14 cellular contexts compared by ENCODE assay signal in the genomic region with DNA sequence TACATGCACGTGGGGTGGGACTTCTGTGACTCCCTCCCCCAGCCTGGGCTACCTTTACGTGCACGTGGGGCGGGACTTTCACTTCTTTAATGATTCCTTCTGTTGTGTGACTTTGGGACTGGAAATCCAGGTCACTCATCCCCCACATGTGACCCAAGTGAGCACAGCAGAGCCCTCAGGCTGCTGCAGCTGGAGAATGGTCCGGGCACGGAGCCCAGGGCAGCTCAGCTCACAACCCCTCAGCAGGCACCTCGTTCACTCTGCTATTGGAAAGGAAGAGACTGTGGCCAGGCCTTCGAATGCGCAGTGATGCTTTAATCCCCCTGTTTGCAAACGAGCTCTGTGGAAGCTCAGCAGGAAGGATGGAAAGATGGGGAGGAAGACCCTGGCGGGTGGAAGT. TPM values are rescaled to one million over a fixed set of nuclear protein-coding genes. Genes with fewer than 3 reads are reported as not detected.
DNase-seq lines count a peak whose midpoint lies in the region; ATAC-seq and TF ChIP-seq lines count a peak whose summit lies in the region.
"Had no signal": no experiment of that assay in that cellular context is flagged by ENCODE, and none has a peak within 500 bp of the region (broad histone marks: within the 10 kb centered on the region; RNA-seq: fewer than 3 reads in every experiment).

No MANE protein-coding gene starts in this region.

- H3K27me3 Mint-ChIP-seq in H9 (ENCODE audit: low read depth) = peaks cover 3% of the 10 kb centered on the region; the same call in 1 of the 2 replicates

- H3K9me3 ChIP-seq in H9 (ENCODE audit: control insufficient read depth, low read depth, low read length) (no peaks in the 10 kb centered on the region), neuronal stem cell (replicated peaks in 1 of 2; ENCODE audit: control insufficient read depth in 2 of 2, insufficient read depth in 1 of 2, low read depth in 1 of 2, low read length in 2 of 2) (no peaks in the 10 kb centered on the region)

- H3K14ac ChIP-seq in H9 (ENCODE audit: insufficient read depth, low read length) = no peak overlapping the region; the same call in 1 of the 2 replicates
- no peak overlapping the region for H3K14ac ChIP-seq in neuronal stem cell (ENCODE audit: low read length)

- H3K36me3 ChIP-seq in neuronal stem cell (replicated peaks in 1 of 2; ENCODE audit: control insufficient read depth in 2 of 2, insufficient read depth in 2 of 2, low read length in 2 of 2) = peaks cover 0 to 4% of the 10 kb centered on the region in 2 donors

- H3K4me2 ChIP-seq in H9 (ENCODE audit: insufficient read depth, insufficient read length, low read length) (no peak overlapping the region), neuronal stem cell (ENCODE audit: insufficient read depth, low read length, poor library complexity, severe bottlenecking) (no peak overlapping the region)

- no peak overlapping the region for H4K5ac ChIP-seq in H9 (ENCODE audit: insufficient read length, low read depth, low read length)

- H3K23ac ChIP-seq in H9 (ENCODE audit: insufficient read length, low read depth, low read length) (no peak overlapping the region), neuronal stem cell (ENCODE audit: low read depth, low read length, poor library complexity) (peak overlapping the region; percentile 85)

- H2AK5ac ChIP-seq in H9 (ENCODE audit: insufficient read length, low read length) (no peak overlapping the region), neuronal stem cell (ENCODE audit: low read depth, low read length) (no peak overlapping the region)

- H2BK120ac ChIP-seq in H9 (ENCODE audit: low read depth, low read length, poor library complexity, severe bottlenecking) (no peak overlapping the region), neuronal stem cell (ENCODE audit: low read depth, low read length) (no peak overlapping the region)

- no peak for TF ChIP-seq CTCF in H9 (conservative IDR thresholded peaks at IDR 0.05)

- peak overlapping the region in 1 of 2 experiments; percentile 66; a peak in 2 of 5 replicates for H3K4me3 Mint-ChIP-seq in H9
- H3K4me3 Mint-ChIP-seq: CD8-positive, alpha-beta T cell had no signal

- H3K27ac Mint-ChIP-seq in H9 = peak overlapping the region in 2 of 3 experiments; percentile 75 to 83; a peak in 4 of 7 replicates
- H3K27ac Mint-ChIP-seq: CD8-positive, alpha-beta T cell had no signal

- ATAC-seq in HG03442 (IDR thresholded peaks at IDR 0.05; ENCODE audit: unreplicated experiment) (no peak), GM21576 (IDR thresholded peaks at IDR 0.05; ENCODE audit: unreplicated experiment) (no peak), GM21447 (IDR thresholded peaks at IDR 0.05; ENCODE audit: unreplicated experiment) (no peak)
- ATAC-seq: CD8-positive, alpha-beta T cell had no signal

- no peak overlapping the region for H3T11ph ChIP-seq in H9 (ENCODE audit: low read length)

- peaks cover 5 to 9% of the 10 kb centered on the region in 2 experiments; a peak in 3 of 4 replicates for H3K4me1 Mint-ChIP-seq in H9

- H2AFZ ChIP-seq in H9 (ENCODE audit: low read length) = no peak overlapping the region
- H2AFZ ChIP-seq in neuronal stem cell (ENCODE audit: low read length) = no peak overlapping the region

- H4K8ac ChIP-seq in H9 (replicated peaks; ENCODE audit: insufficient read length, low read depth, low read length) (no peak overlapping the region), neuronal stem cell (ENCODE audit: low read depth, low read length) (no peak overlapping the region)

- H3K4me1 ChIP-seq in H9 (ENCODE audit: insufficient read depth, low read length) (no peaks in the 10 kb centered on the region), neuronal stem cell (ENCODE audit: control insufficient read depth in 2 of 2, insufficient read depth in 1 of 2, low read depth in 1 of 2, low read length in 2 of 2) (peaks cover 0 to 3% of the 10 kb centered on the region in 2 donors)

- H3K27ac ChIP-seq in H9 (ENCODE audit: insufficient read length, low read depth, low read length) (no peak overlapping the region), angular gyrus (ENCODE audit: low read depth, low read length) (peak overlapping the region; percentile 17), neuronal stem cell (replicated peaks; ENCODE audit: low read length) (no peak overlapping the region)
- H3K27ac ChIP-seq: HL-60 had no signal

- H2BK12ac ChIP-seq in H9 (ENCODE audit: insufficient read length, low read depth, low read length) (no peak overlapping the region), neuronal stem cell (ENCODE audit: low read length) (no peak overlapping the region)

- H3K56ac ChIP-seq in H9 (ENCODE audit: insufficient read length, low read depth, low read length) = no peak overlapping the region

- no CpG with 5 or more reads among the region's 11 CpGs for WGBS in H9 (ENCODE audit: extremely low coverage, insufficient read length, low lambda C conversion rate)
- WGBS in neuronal stem cell (ENCODE audit: extremely low coverage in 2 of 2, insufficient read length in 2 of 2, insufficient replicate concordance in 1 of 2), 2 donors = no CpG with 5 or more reads among the region's 11 CpGs

- H3K4me3 ChIP-seq in neuronal stem cell (ENCODE audit: low read length in 2 of 2) = no peak overlapping the region

- H3K79me2 ChIP-seq in H9 (ENCODE audit: insufficient read depth, low read length) = no peaks in the 10 kb centered on the region

- H4K20me1 ChIP-seq in H9 (ENCODE audit: control insufficient read depth, insufficient read depth, insufficient read length) = peaks cover 4% of the 10 kb centered on the region

- H3K9ac ChIP-seq in H9 (ENCODE audit: extremely low read depth, insufficient read length, low read length) (no peak overlapping the region), neuronal stem cell (ENCODE audit: low read depth, low read length, poor library complexity) (no peak overlapping the region)

- H3K79me1 ChIP-seq in H9 (ENCODE audit: insufficient read depth, low read depth, low read length, poor library complexity, severe bottlenecking) (no peaks in the 10 kb centered on the region), neuronal stem cell (ENCODE audit: low read depth, low read length) (peaks cover 4% of the 10 kb centered on the region)

- peak; percentile 44 for DNase-seq in EH (ENCODE audit: low read depth)
- DNase-seq in H9 = no peak
- DNase-seq in neuronal stem cell (ENCODE audit: low spot score) = no peak
- DNase-seq: CD8-positive, alpha-beta T cell; NCI-H1105 treated with DMSO at 0.1 percent for 48 hours; NCI-H1694 treated with DMSO at 0.1 percent for 48 hours; NCI-H526 treated with DMSO at 0.1 percent for 48 hours; OCI-M1; RPMI8226 had no signal

- no peaks in the 10 kb centered on the region for H3K23me2 ChIP-seq in H9 (ENCODE audit: insufficient read length, low read depth, low read length, poor library complexity, severe bottlenecking)

- H4K91ac ChIP-seq in H9 (ENCODE audit: insufficient read length, low read depth, low read length) (no peak overlapping the region), neuronal stem cell (ENCODE audit: low read depth, low read length, poor library complexity) (no peak overlapping the region)

- H3K4ac ChIP-seq in H9 (ENCODE audit: low read depth, low read length) = no peak overlapping the region
- H3K4ac ChIP-seq in neuronal stem cell (ENCODE audit: low read length) = no peak overlapping the region

- no peaks in the 10 kb centered on the region; a peak in 1 of 5 replicates for H3K9me3 Mint-ChIP-seq in H9
- H3K9me3 Mint-ChIP-seq: CD8-positive, alpha-beta T cell had no signal

- no peak overlapping the region for H3K18ac ChIP-seq in H9 (ENCODE audit: insufficient read length, low read depth, low read length)
- H3K18ac ChIP-seq in neuronal stem cell (ENCODE audit: low read length) = no peak overlapping the region

- H2BK20ac ChIP-seq in H9 (ENCODE audit: low read depth, low read length, poor library complexity, severe bottlenecking) = no peak overlapping the region

- peaks cover 2 to 21% (median 9%) of the 10 kb centered on the region in 3 experiments; a peak in 4 of 7 replicates for H3K36me3 Mint-ChIP-seq in H9 (ENCODE audit: insufficient read depth in 1 of 3, low read depth in 3 of 3)

- no peaks in the 10 kb centered on the region for H3K27me3 ChIP-seq in H9 (ENCODE audit: insufficient read depth, low read length)
- no peaks in the 10 kb centered on the region for H3K27me3 ChIP-seq in neuronal stem cell (ENCODE audit: control insufficient read depth in 3 of 3, insufficient read depth in 3 of 3, low read depth in 1 of 3, low read length in 3 of 3)

- H2BK5ac ChIP-seq in H9 (ENCODE audit: insufficient read length, low read length) (no peak overlapping the region), neuronal stem cell (ENCODE audit: low read length) (no peak overlapping the region)

- H2BK15ac ChIP-seq in H9 (ENCODE audit: low read depth, low read length) (no peak overlapping the region), neuronal stem cell (ENCODE audit: low read length) (no peak overlapping the region)

RNA-seq across cellular contexts. Expression of gene DBNDD1, which starts 14.7 kb away (rescaled TPM):
- 86.8 and 87.3 TPM in 2 replicates for total RNA-seq in H9 (2021)
- polyA plus RNA-seq in neuronal stem cell (2013, experiment 1 of 2) = 35.6 TPM
- polyA plus RNA-seq in neuronal stem cell (2013, experiment 2 of 2) = 34.0 TPM

RNA-seq across cellular contexts. Expression of gene DEF8, which starts 56.0 kb away (rescaled TPM):
- total RNA-seq in H9 (2021) = 53.3 and 55.8 TPM in 2 replicates
- 52.9 TPM for polyA plus RNA-seq in neuronal stem cell (2013, experiment 1 of 2)
- 52.2 TPM for polyA plus RNA-seq in neuronal stem cell (2013, experiment 2 of 2)
